8 cellular contexts compared by ENCODE assay signal in the genomic region with DNA sequence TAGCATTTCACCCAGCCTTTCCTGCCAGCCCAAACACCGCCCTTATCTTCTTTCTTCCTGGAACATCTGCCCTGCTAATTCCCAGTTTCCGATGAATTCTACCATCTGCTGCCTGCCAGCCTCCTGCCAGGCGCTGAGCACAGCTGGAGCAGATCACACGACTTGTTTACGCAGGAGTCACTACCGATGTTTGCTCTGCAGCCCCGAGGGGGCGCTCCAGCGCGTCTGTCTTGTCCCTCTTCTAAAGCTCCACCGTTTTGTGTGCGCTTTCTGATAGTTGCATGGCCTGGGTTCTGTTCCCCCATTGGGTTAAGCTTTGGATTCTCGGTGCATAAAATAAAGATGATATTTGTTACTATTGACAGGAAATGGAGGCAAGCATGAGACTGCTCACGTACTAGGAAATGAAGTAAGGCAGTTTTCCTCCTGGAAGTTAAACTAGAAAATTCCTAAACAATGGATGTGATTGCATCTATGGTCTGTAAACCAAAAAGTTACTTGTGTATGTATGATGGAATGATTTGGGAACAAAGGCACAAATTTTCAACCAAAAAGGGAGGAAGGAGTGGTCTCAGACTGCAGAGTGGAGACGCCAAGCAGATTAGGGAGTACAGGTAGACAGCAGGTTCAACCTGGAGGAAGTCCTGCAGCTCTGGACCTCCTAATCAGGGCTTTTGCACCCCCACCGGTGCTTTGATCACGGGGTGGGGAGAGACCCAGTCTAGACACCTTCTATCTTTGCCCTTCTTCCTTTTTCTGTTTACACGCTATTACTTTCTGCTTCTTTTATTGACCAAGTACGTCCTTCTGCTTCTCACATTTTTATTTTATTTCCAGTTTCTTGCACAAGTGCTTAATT. TPM values are rescaled to one million over a fixed set of nuclear protein-coding genes. Genes with fewer than 3 reads are reported as not detected.
DNase-seq lines count a peak whose midpoint lies in the region; ATAC-seq, FAIRE-seq and TF ChIP-seq lines count a peak whose summit lies in the region.

No MANE protein-coding gene starts in this region.

- H3K9ac ChIP-seq in keratinocyte (ENCODE audit: control insufficient read depth, extremely low read depth, insufficient read depth, low read length): no peak overlapping the region

- peaks cover 9% of the 10 kb centered on the region for H4K20me1 ChIP-seq in keratinocyte (ENCODE audit: control insufficient read depth, extremely low read depth, insufficient read depth, low read length)

- H3K9me3 ChIP-seq in keratinocyte (ENCODE audit: control insufficient read depth, low read depth, low read length): no peaks in the 10 kb centered on the region

- H3K36me3 ChIP-seq in bronchial epithelial cell (ENCODE audit: control insufficient read depth, insufficient read depth, low read length): no peaks in the 10 kb centered on the region
- no peaks in the 10 kb centered on the region for H3K36me3 ChIP-seq in keratinocyte (ENCODE audit: control insufficient read depth in 2 of 2, extremely low read depth in 1 of 2, insufficient read depth in 2 of 2, low read length in 2 of 2)

- peak overlapping the region; percentile 51 for H2AFZ ChIP-seq in keratinocyte (ENCODE audit: control insufficient read depth, low read length)

- H3K27me3 ChIP-seq in bronchial epithelial cell (ENCODE audit: control insufficient read depth, insufficient read depth, low read length) (no peaks in the 10 kb centered on the region), keratinocyte (ENCODE audit: control insufficient read depth, extremely low read depth, insufficient read depth, low read length) (no peaks in the 10 kb centered on the region)

- peaks cover 27% of the 10 kb centered on the region for H3K79me2 ChIP-seq in keratinocyte (ENCODE audit: control insufficient read depth, insufficient read depth, low read length)

- H3K27ac ChIP-seq in keratinocyte (ENCODE audit: control insufficient read depth, insufficient read depth, low read length): no peak overlapping the region

- peaks cover 17% of the 10 kb centered on the region for H3K4me1 ChIP-seq in keratinocyte (ENCODE audit: control insufficient read depth, extremely low read depth, insufficient read depth, low read length)

- dilution Hi-C loops in keratinocyte (cut with MboI; ENCODE audit: extremely low pct_ligation_motif_present, low sequenced_read_pairs): loop anchor here (25.0 kb wide), 1 partner anchor 124 kb away; no protein-coding TSS in a partner anchor

- H3K4me2 ChIP-seq in keratinocyte (ENCODE audit: control insufficient read depth, extremely low read depth, insufficient read depth, low read depth, low read length): peak overlapping the region; percentile 57

- peak; percentile 96 for TF ChIP-seq CTCF in GM12872 (IDR thresholded peaks at IDR 0.05; ENCODE audit: insufficient read depth, low read depth, low read length)
- peak; percentile 96 for TF ChIP-seq CTCF in bronchial epithelial cell (IDR thresholded peaks at IDR 0.05; ENCODE audit: insufficient read depth, low read length, severe bottlenecking)
- TF ChIP-seq CTCF in keratinocyte (optimal IDR thresholded peaks at IDR 0.05 in 1 of 3, IDR thresholded peaks at IDR 0.05 in 1 of 3, conservative IDR thresholded peaks at IDR 0.05 in 1 of 3; ENCODE audit: extremely low read depth in 1 of 3, insufficient read depth in 2 of 3, low read length in 3 of 3): peak; percentile 94 to 95 (median 95)

- DNase-seq in NCI-H2171 treated with DMSO at 0.1 percent for 48 hours (lab: John Stamatoyannopoulos, UW) (peak; percentile 93), bronchial epithelial cell (ENCODE audit: low read depth) (peak; percentile 70), keratinocyte (ENCODE audit: low read depth, low spot score) (peak; percentile 50)
- DNase-seq in activated CD4-positive, CD25-positive, alpha-beta regulatory T cell (lab: John Stamatoyannopoulos, UW): peak; percentile 67 to 85 (median 80)
- peak; percentile 82 for DNase-seq in stimulated activated CD4-positive, alpha-beta T cell treated with anti-CD3 and anti-CD28 coated beads, Interleukin-12 subunit alpha, Interleukin-12 subunit beta, amount 100 ng/mL, for 4 hours

- no peaks in the 10 kb centered on the region for H3K9me1 ChIP-seq in keratinocyte (ENCODE audit: control insufficient read depth, extremely low read depth, insufficient read depth, low read length)

- FAIRE-seq in bronchial epithelial cell (lab: Jason Lieb, UNC) (no peak), keratinocyte (lab: Jason Lieb, UNC) (peak; percentile 75)

- H3K4me3 ChIP-seq in bronchial epithelial cell (ENCODE audit: low read depth, low read length) (no peak overlapping the region), keratinocyte (ENCODE audit: control insufficient read depth in 2 of 3, extremely low read depth in 1 of 3, insufficient read depth in 2 of 3, low read depth in 1 of 3, low read length in 3 of 3) (no peak overlapping the region)

- ATAC-seq in HG02885 (IDR thresholded peaks at IDR 0.05; ENCODE audit: poor library complexity, unreplicated experiment) (peak; percentile 47), GM19328 (IDR thresholded peaks at IDR 0.05; ENCODE audit: unreplicated experiment) (no peak)

RNA-seq across cellular contexts. Expression of a gene that starts 2.2 kb away (rescaled TPM):
- total RNA-seq in bronchial epithelial cell: 33.2 and 45.4 TPM in 2 replicates
- 30.0 to 54.8 TPM (median 35.0 TPM) in 3 replicates for polyA plus RNA-seq in keratinocyte
- polyA plus RNA-seq in keratinocyte (2011; ENCODE audit: low read depth): 103 TPM
- 32.5 and 36.4 TPM in 2 replicates for polyA plus RNA-seq in keratinocyte (2011; cell fraction: cytosol; rRNA removed)
- polyA plus RNA-seq in keratinocyte (2011; cell fraction: nucleus; rRNA removed): 78.3 and 91.5 TPM in 2 replicates
- 62.8 and 83.9 TPM in 2 replicates for polyA plus RNA-seq in keratinocyte (2012; ENCODE audit: low replicate concordance)
- polyA minus RNA-seq in keratinocyte: 13.3 to 33.3 TPM (median 24.9 TPM) in 3 replicates
- 8.6 TPM for polyA minus RNA-seq in keratinocyte (2011; cell fraction: cytosol; rRNA and poly(A)+ RNA removed)
- polyA minus RNA-seq in keratinocyte (2011; cell fraction: nucleus; rRNA and poly(A)+ RNA removed): 13.9 and 24.6 TPM in 2 replicates

RNA-seq across cellular contexts. Expression of a gene that starts 24.4 kb away (rescaled TPM):
- total RNA-seq in bronchial epithelial cell: not detected in 2 replicates
- not detected in 3 replicates for polyA plus RNA-seq in keratinocyte
- polyA plus RNA-seq in keratinocyte (2011; ENCODE audit: low read depth): not detected
- polyA plus RNA-seq in keratinocyte (2011; cell fraction: cytosol; rRNA removed): not detected in 2 replicates
- not detected in 2 replicates for polyA plus RNA-seq in keratinocyte (2011; cell fraction: nucleus; rRNA removed)
- polyA plus RNA-seq in keratinocyte (2012; ENCODE audit: low replicate concordance): not detected in 2 replicates
- not detected in 3 replicates for polyA minus RNA-seq in keratinocyte
- polyA minus RNA-seq in keratinocyte (2011; cell fraction: cytosol; rRNA and poly(A)+ RNA removed): not detected
- polyA minus RNA-seq in keratinocyte (2011; cell fraction: nucleus; rRNA and poly(A)+ RNA removed): not detected in 2 replicates
